In the genomic region with DNA sequence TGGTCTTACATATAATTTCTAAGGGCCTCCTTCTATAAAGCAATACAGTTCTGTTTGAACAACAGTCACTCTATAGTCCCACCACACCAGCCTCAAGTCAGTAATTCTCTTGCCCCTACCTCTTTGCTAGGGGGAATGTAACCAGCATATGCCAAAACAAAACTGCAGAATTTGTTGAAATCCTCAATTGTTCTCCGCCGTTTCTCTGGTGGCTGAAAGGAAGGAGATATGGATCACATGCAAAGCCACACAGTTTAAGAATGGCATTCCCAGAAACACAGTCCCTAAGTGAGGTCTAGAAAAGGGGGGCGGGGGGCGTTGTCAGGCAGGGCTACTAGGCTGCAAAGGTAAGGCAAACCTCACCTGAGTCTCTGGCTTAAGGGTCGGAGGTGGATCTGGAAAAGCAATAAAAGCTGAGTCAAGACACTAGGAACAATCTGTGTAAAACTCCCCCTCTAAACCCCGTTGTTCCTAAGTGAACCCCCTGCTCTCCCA, we compare ENCODE assay signal across 8 cellular contexts. TPM values are rescaled to one million over a fixed set of nuclear protein-coding genes. Genes with fewer than 3 reads are reported as not detected.
A peak's percentile ranks its signal among the peaks of the same experiment; 100 is the strongest.
DNase-seq lines count a peak whose midpoint lies in the region; ATAC-seq, FAIRE-seq and TF ChIP-seq lines count a peak whose summit lies in the region.

No MANE protein-coding gene starts in this region.

- peaks cover 39% of the 10 kb centered on the region for H3K36me3 ChIP-seq in A673 (ENCODE audit: insufficient read depth, low read length, poor library complexity, severe bottlenecking)
- peaks cover 26 to 44% of the 10 kb centered on the region in 2 donors for H3K36me3 ChIP-seq in muscle layer of duodenum (ENCODE audit: control insufficient read depth in 1 of 2, insufficient read depth in 2 of 2, low read length in 2 of 2)

- ATAC-seq in central memory CD8-positive, alpha-beta T cell (replicated peaks; ENCODE audit: extremely low read depth, poor library complexity, severe bottlenecking): no peak
- no peak for ATAC-seq in GM18520 (IDR thresholded peaks at IDR 0.05; ENCODE audit: unreplicated experiment)

- H3K4me1 Mint-ChIP-seq in central memory CD8-positive, alpha-beta T cell: peaks cover 75% of the 10 kb centered on the region

- H3K4me1 ChIP-seq in A673 (ENCODE audit: insufficient read depth, low read length, poor library complexity, severe bottlenecking) (peaks cover 39% of the 10 kb centered on the region), muscle layer of duodenum (ENCODE audit: control insufficient read depth in 1 of 2, insufficient read depth in 2 of 2, low read length in 2 of 2) (peaks cover 31 to 57% of the 10 kb centered on the region in 2 donors)

- POLR2A ChIA-PET in A673 (lab: Charles Lee; ENCODE audit: low non-redundant PET): no interaction called here

- peaks cover 41% of the 10 kb centered on the region for H3K36me3 Mint-ChIP-seq in central memory CD8-positive, alpha-beta T cell (ENCODE audit: insufficient read depth)

- no peak for FAIRE-seq in urothelium cell line (lab: Jason Lieb, UNC)

- TF ChIP-seq CTCF in A673 (conservative IDR thresholded peaks at IDR 0.05; ENCODE audit: low read depth, low read length): no peak

- H3K27ac ChIP-seq in A673 (ENCODE audit: low read depth, low read length, poor library complexity, severe bottlenecking) (peak overlapping the region; percentile 95), muscle layer of duodenum (ENCODE audit: low read length) (peak overlapping the region; percentile 80)

- H3K27me3 Mint-ChIP-seq in central memory CD8-positive, alpha-beta T cell: no peaks in the 10 kb centered on the region

- H3K9me3 ChIP-seq in A673 (ENCODE audit: low read depth, low read length, poor library complexity, severe bottlenecking): no peaks in the 10 kb centered on the region
- no peaks in the 10 kb centered on the region for H3K9me3 ChIP-seq in muscle layer of duodenum (ENCODE audit: control insufficient read depth in 1 of 2, low read length in 2 of 2)

- CTCF ChIA-PET in A673 (lab: Charles Lee): interaction anchor here (0.5 to 1.5 kb wide), 2 partner anchors 10 to 17 kb away, joined by 5 to 7 read pairs; no protein-coding TSS in a partner anchor

- H3K4me3 ChIP-seq in A673 (ENCODE audit: low read depth, low read length, poor library complexity, severe bottlenecking) (peak overlapping the region; percentile 96), muscle layer of duodenum (ENCODE audit: low read depth in 1 of 2, low read length in 2 of 2) (peak overlapping the region; percentile 37 to 96)
- H3K4me3 ChIP-seq in Jurkat, Clone E6-1 (ENCODE audit: low read length): peak overlapping the region; percentile 98

- intact Hi-C loops in A673 (cut with micrococcal nuclease; ENCODE audit: unreplicated experiment): no loop called here

- peak overlapping the region; percentile 92 for H3K27ac Mint-ChIP-seq in central memory CD8-positive, alpha-beta T cell (ENCODE audit: low read depth)

- no peaks in the 10 kb centered on the region for H3K9me3 Mint-ChIP-seq in central memory CD8-positive, alpha-beta T cell

- no peaks in the 10 kb centered on the region for H3K27me3 ChIP-seq in A673 (replicated peaks; ENCODE audit: insufficient read depth, low read depth, low read length, poor library complexity)
- H3K27me3 ChIP-seq in muscle layer of duodenum (ENCODE audit: low read depth, low read length): no peaks in the 10 kb centered on the region

- DNase-seq in A673 (ENCODE audit: low spot score) (no peak), HCEC 1CT (no peak), urothelium cell line (ENCODE audit: low spot score) (no peak), NOMO-1 (lab: John Stamatoyannopoulos, UW; ENCODE audit: unreplicated experiment in 2 of 2) (no peak)
- no peak for DNase-seq in Jurkat, Clone E6-1 (ENCODE audit: low read depth, low spot score)
- DNase-seq in central memory CD8-positive, alpha-beta T cell (ENCODE audit: low spot score in 2 of 2): no peak

- BruUV-seq in A673 (replicated peaks; lab: Mats Ljungman, UMichigan): no TSS peak

- peak overlapping the region; percentile 98 for H3K4me3 Mint-ChIP-seq in central memory CD8-positive, alpha-beta T cell

RNA-seq across cellular contexts. Expression of gene PHF23, which starts 1.9 kb away (rescaled TPM):
- 84.0 and 85.1 TPM in 2 replicates for total RNA-seq in A673 (2021)
- 56.0 TPM for polyA plus RNA-seq in Jurkat, Clone E6-1 (2012; ENCODE audit: insufficient read depth, insufficient read length)

RNA-seq across cellular contexts. Expression of gene DVL2, which starts 3.0 kb away (rescaled TPM):
- 133 and 139 TPM in 2 replicates for total RNA-seq in A673 (2021)
- polyA plus RNA-seq in Jurkat, Clone E6-1 (2012; ENCODE audit: insufficient read depth, insufficient read length): 61.9 TPM

RNA-seq across cellular contexts. Expression of gene GABARAP, which starts 4.9 kb away (rescaled TPM):
- 296 and 314 TPM in 2 replicates for total RNA-seq in A673 (2021)
- 293 TPM for polyA plus RNA-seq in Jurkat, Clone E6-1 (2012; ENCODE audit: insufficient read depth, insufficient read length)

RNA-seq across cellular contexts. Expression of gene CTDNEP1, which starts 14.2 kb away (rescaled TPM):
- total RNA-seq in A673 (2021): 175 and 179 TPM in 2 replicates
- polyA plus RNA-seq in Jurkat, Clone E6-1 (2012; ENCODE audit: insufficient read depth, insufficient read length): 208 TPM

RNA-seq across cellular contexts. Expression of gene ELP5, which starts 14.7 kb away (rescaled TPM):
- 123 and 128 TPM in 2 replicates for total RNA-seq in A673 (2021)
- polyA plus RNA-seq in Jurkat, Clone E6-1 (2012; ENCODE audit: insufficient read depth, insufficient read length): 158 TPM
